In genomic region chr12:24172773-24173447, GRCh38 we compare ENCODE assay signal across 23 cellular contexts.
DNase-seq lines count a peak whose midpoint lies in the region; ATAC-seq and TF ChIP-seq lines count a peak whose summit lies in the region.
"Had no signal": no experiment of that assay in that cellular context is flagged by ENCODE, and none has a peak within 500 bp of the region (broad histone marks: within the 10 kb centered on the region; RNA-seq: fewer than 3 reads in every experiment).

No MANE protein-coding gene starts in this region.

- H3K9me3 Mint-ChIP-seq in WTC11 (no peaks in the 10 kb centered on the region), neural progenitor cell (no peaks in the 10 kb centered on the region), endothelial cell (ENCODE audit: unreplicated experiment) (no peaks in the 10 kb centered on the region)
- H3K9me3 Mint-ChIP-seq in activated naive CD4-positive, alpha-beta T cell treated with anti-CD3 and anti-CD28 coated beads for 36 hours, result peaks cover 5% of the 10 kb centered on the region
- H3K9me3 Mint-ChIP-seq: activated T-cell treated with anti-CD3 and anti-CD28 coated beads, Interleukin-2, amount 50 U/mL, for 24 hours; IgD-negative memory B cell had no signal

- H3K27ac Mint-ChIP-seq in WTC11 (peak overlapping the region; percentile 58), neural progenitor cell (peak overlapping the region; percentile 47), endothelial cell (ENCODE audit: unreplicated experiment) (no peak overlapping the region)
- no peak overlapping the region for H3K27ac Mint-ChIP-seq in activated naive CD4-positive, alpha-beta T cell treated with anti-CD3 and anti-CD28 coated beads for 36 hours
- H3K27ac Mint-ChIP-seq: activated T-cell treated with anti-CD3 and anti-CD28 coated beads, Interleukin-2, amount 50 U/mL, for 24 hours; naive thymus-derived CD4-positive, alpha-beta T cell had no signal

- DNase-seq in DND-41 (no peak), NCI-H1417 (lab: John Stamatoyannopoulos, UW) (peak; percentile 57 to 91 (median 64)), WTC11 (ENCODE audit: low spot score) (no peak), neural progenitor cell (ENCODE audit: low spot score) (no peak), endothelial cell (ENCODE audit: low spot score) (no peak), HPDE6-E6E7 (ENCODE audit: extremely low spot score) (no peak)
- DNase-seq in activated naive CD4-positive, alpha-beta T cell treated with anti-CD3 and anti-CD28 coated beads for 36 hours, result no peak
- DNase-seq: activated CD4-positive, alpha-beta T cell treated with anti-CD3 and anti-CD28 coated beads for 48 hours; activated gamma-delta T cell; activated T-cell treated with anti-CD3 and anti-CD28 coated beads, Interleukin-2, amount 50 U/mL, for 24 hours; Caco-2; DMS79 treated with DMSO at 0.1 percent for 48 hours; midbrain; naive thymus-derived CD4-positive, alpha-beta T cell; NCI-H1092; NCI-H2029; Right ventricle myocardium superior; stimulated activated naive CD8-positive, alpha-beta T cell treated with anti-CD3 and anti-CD28 coated beads, Interleukin-15, amount 100 ng/mL, for 72 hours; thyroid gland had no signal

- no peak overlapping the region for H2AFZ ChIP-seq in DND-41 (ENCODE audit: low read depth, low read length)
- H2AFZ ChIP-seq in neural progenitor cell (replicated peaks), result no peak overlapping the region

- peaks cover 22% of the 10 kb centered on the region for H3K4me1 Mint-ChIP-seq in WTC11
- H3K4me1 Mint-ChIP-seq in neural progenitor cell, result peaks cover 14% of the 10 kb centered on the region
- H3K4me1 Mint-ChIP-seq in activated naive CD4-positive, alpha-beta T cell treated with anti-CD3 and anti-CD28 coated beads for 36 hours (ENCODE audit: low read depth), result peaks cover 2% of the 10 kb centered on the region
- no peaks in the 10 kb centered on the region for H3K4me1 Mint-ChIP-seq in endothelial cell (ENCODE audit: unreplicated experiment)
- H3K4me1 Mint-ChIP-seq: naive thymus-derived CD4-positive, alpha-beta T cell; stimulated activated naive CD8-positive, alpha-beta T cell treated with anti-CD3 and anti-CD28 coated beads, Interleukin-15, amount 100 ng/mL, for 72 hours had no signal

- intact Hi-C loops in activated naive CD4-positive, alpha-beta T cell treated with anti-CD3 and anti-CD28 coated beads for 36 hours (cut with micrococcal nuclease), result no loop called here

- CTCF ChIA-PET in WTC11 (lab: Charles Lee), result no interaction called here
- CTCF ChIA-PET in activated naive CD4-positive, alpha-beta T cell treated with anti-CD3 and anti-CD28 coated beads for 36 hours (lab: Charles Lee), result no interaction called here

- H4K20me1 ChIP-seq in DND-41 (ENCODE audit: insufficient read depth, low read length) (no peaks in the 10 kb centered on the region), neural progenitor cell (ENCODE audit: low read depth) (no peaks in the 10 kb centered on the region)

- H3K79me2 ChIP-seq in DND-41 (ENCODE audit: insufficient read depth, low read length) (no peaks in the 10 kb centered on the region), neural progenitor cell (ENCODE audit: low read depth) (no peaks in the 10 kb centered on the region)

- ATAC-seq in DND-41 (ENCODE audit: insufficient read depth, low read depth) (no peak), WTC11 (no peak)
- ATAC-seq: gastroesophageal sphincter; stimulated activated naive CD8-positive, alpha-beta T cell treated with anti-CD3 and anti-CD28 coated beads, Interleukin-15, amount 100 ng/mL, for 72 hours had no signal

- H3K4me3 ChIP-seq in DND-41 (ENCODE audit: low read depth in 1 of 2, low read length in 2 of 2), result no peak overlapping the region
- H3K4me3 ChIP-seq in neural progenitor cell, result no peak overlapping the region
- H3K4me3 ChIP-seq: gastroesophageal sphincter, skin epidermis, thyroid gland had no signal

- no peaks in the 10 kb centered on the region for H3K27me3 ChIP-seq in DND-41 (ENCODE audit: insufficient read depth, low read length, poor library complexity)
- H3K27me3 ChIP-seq in neural progenitor cell, result no peaks in the 10 kb centered on the region
- H3K27me3 ChIP-seq: gastroesophageal sphincter, thyroid gland had no signal

- H3K36me3 Mint-ChIP-seq in WTC11 (no peaks in the 10 kb centered on the region), neural progenitor cell (peaks cover 10% of the 10 kb centered on the region), endothelial cell (ENCODE audit: low read depth, unreplicated experiment) (no peaks in the 10 kb centered on the region)
- H3K36me3 Mint-ChIP-seq in activated naive CD4-positive, alpha-beta T cell treated with anti-CD3 and anti-CD28 coated beads for 36 hours (ENCODE audit: low read depth), result no peaks in the 10 kb centered on the region
- H3K36me3 Mint-ChIP-seq: IgD-negative memory B cell; naive thymus-derived CD4-positive, alpha-beta T cell had no signal

- H3K27ac ChIP-seq in DND-41 (ENCODE audit: low read length) (peak overlapping the region; percentile 18; the same call in 1 of the 2 replicates), neural progenitor cell (no peak overlapping the region)
- H3K27ac ChIP-seq: C4-2B, gastroesophageal sphincter, skin epidermis, thyroid gland had no signal

- no peaks in the 10 kb centered on the region for H3K27me3 Mint-ChIP-seq in WTC11 (ENCODE audit: low read depth)
- no peaks in the 10 kb centered on the region for H3K27me3 Mint-ChIP-seq in neural progenitor cell (ENCODE audit: insufficient read depth, low read depth)
- H3K27me3 Mint-ChIP-seq in activated naive CD4-positive, alpha-beta T cell treated with anti-CD3 and anti-CD28 coated beads for 36 hours (ENCODE audit: low read depth), result no peaks in the 10 kb centered on the region
- H3K27me3 Mint-ChIP-seq in endothelial cell (ENCODE audit: unreplicated experiment), result peaks cover 4% of the 10 kb centered on the region
- H3K27me3 Mint-ChIP-seq: IgD-negative memory B cell; naive thymus-derived CD4-positive, alpha-beta T cell; stimulated activated naive CD8-positive, alpha-beta T cell treated with anti-CD3 and anti-CD28 coated beads, Interleukin-15, amount 100 ng/mL, for 72 hours had no signal

- no peak for TF ChIP-seq CTCF in DND-41 (IDR thresholded peaks at IDR 0.05; ENCODE audit: borderline replicate concordance, extremely low read depth, low read length, poor library complexity, severe bottlenecking)
- TF ChIP-seq CTCF in WTC11 (IDR thresholded peaks at IDR 0.05), result no peak
- no peak for TF ChIP-seq CTCF in neural progenitor cell (IDR thresholded peaks at IDR 0.05)
- TF ChIP-seq CTCF in endothelial cell (IDR thresholded peaks at IDR 0.05; ENCODE audit: unreplicated experiment), result no peak

- no peaks in the 10 kb centered on the region for H3F3A ChIP-seq in neural progenitor cell (ENCODE audit: low read depth)

- POLR2A ChIA-PET in WTC11 (lab: Charles Lee), result no interaction called here

- H3K4me2 ChIP-seq in DND-41 (ENCODE audit: insufficient read depth, low read length), result no peak overlapping the region
- H3K4me2 ChIP-seq in neural progenitor cell, result no peak overlapping the region

- H3K36me3 ChIP-seq in DND-41 (ENCODE audit: insufficient read depth, low read length) (no peaks in the 10 kb centered on the region), neural progenitor cell (no peaks in the 10 kb centered on the region)
- H3K36me3 ChIP-seq: gastroesophageal sphincter, thyroid gland had no signal

- H3K4me1 ChIP-seq in DND-41 (ENCODE audit: insufficient read depth, low read length) (peaks cover 13% of the 10 kb centered on the region), neural progenitor cell (peaks cover 6% of the 10 kb centered on the region)
- H3K4me1 ChIP-seq: gastroesophageal sphincter had no signal

- H3K9ac ChIP-seq in DND-41 (ENCODE audit: low read depth, low read length), result no peak overlapping the region
- no peak overlapping the region for H3K9ac ChIP-seq in neural progenitor cell

- H3K4me3 Mint-ChIP-seq in WTC11 (no peak overlapping the region), neural progenitor cell (no peak overlapping the region), endothelial cell (ENCODE audit: unreplicated experiment) (no peak overlapping the region)
- no peak overlapping the region for H3K4me3 Mint-ChIP-seq in activated naive CD4-positive, alpha-beta T cell treated with anti-CD3 and anti-CD28 coated beads for 36 hours
- H3K4me3 Mint-ChIP-seq: activated T-cell treated with anti-CD3 and anti-CD28 coated beads, Interleukin-2, amount 50 U/mL, for 24 hours; naive thymus-derived CD4-positive, alpha-beta T cell; stimulated activated naive CD8-positive, alpha-beta T cell treated with anti-CD3 and anti-CD28 coated beads, Interleukin-15, amount 100 ng/mL, for 72 hours had no signal

- H3K9me3 ChIP-seq in DND-41 (ENCODE audit: insufficient read depth, low read length, severe bottlenecking), result no peaks in the 10 kb centered on the region
- H3K9me3 ChIP-seq in neural progenitor cell (ENCODE audit: low read depth), result no peaks in the 10 kb centered on the region
- H3K9me3 ChIP-seq: Caco-2, gastroesophageal sphincter, thyroid gland had no signal

TF ChIP-seq in WTC11, 78 proteins besides CTCF, POLR2A, EP300 and RAD21 (continues in another document):
- TF ChIP-seq KAT7 (CRISPR knock-in tag; IDR thresholded peaks at IDR 0.05; ENCODE audit: borderline replicate concordance) (no peak), ATF2 (CRISPR knock-in tag; IDR thresholded peaks at IDR 0.05; ENCODE audit: borderline replicate concordance, low read depth) (no peak), TEAD1 (CRISPR knock-in tag; IDR thresholded peaks at IDR 0.05) (no peak), NR3C1 (CRISPR knock-in tag; conservative IDR thresholded peaks at IDR 0.05; ENCODE audit: low read depth) (no peak), E2F4 (CRISPR knock-in tag; IDR thresholded peaks at IDR 0.05; ENCODE audit: borderline replicate concordance, low read depth) (no peak), SMAD3 (CRISPR knock-in tag; IDR thresholded peaks at IDR 0.05; ENCODE audit: borderline replicate concordance) (no peak)

Comparison
In these comparisons a context has a peak if more than half of its experiments do, and no peak if none do; other contexts are left out.
1. DNase-seq: peak in NCI-H1417 (3 of 3); none in DND-41 (single experiment), WTC11 (single experiment), neural progenitor cell (single experiment), activated naive CD4-positive, alpha-beta T cell treated with anti-CD3 and anti-CD28 coated beads for 36 hours (single experiment), endothelial cell (single experiment) and HPDE6-E6E7 (single experiment).
2. H3K27ac Mint-ChIP-seq: peak in WTC11 (single experiment) and neural progenitor cell (single experiment); none in activated naive CD4-positive, alpha-beta T cell treated with anti-CD3 and anti-CD28 coated beads for 36 hours (single experiment) and endothelial cell (single experiment).